ENCODE assay signal across 1 cellular context in the genomic region with DNA sequence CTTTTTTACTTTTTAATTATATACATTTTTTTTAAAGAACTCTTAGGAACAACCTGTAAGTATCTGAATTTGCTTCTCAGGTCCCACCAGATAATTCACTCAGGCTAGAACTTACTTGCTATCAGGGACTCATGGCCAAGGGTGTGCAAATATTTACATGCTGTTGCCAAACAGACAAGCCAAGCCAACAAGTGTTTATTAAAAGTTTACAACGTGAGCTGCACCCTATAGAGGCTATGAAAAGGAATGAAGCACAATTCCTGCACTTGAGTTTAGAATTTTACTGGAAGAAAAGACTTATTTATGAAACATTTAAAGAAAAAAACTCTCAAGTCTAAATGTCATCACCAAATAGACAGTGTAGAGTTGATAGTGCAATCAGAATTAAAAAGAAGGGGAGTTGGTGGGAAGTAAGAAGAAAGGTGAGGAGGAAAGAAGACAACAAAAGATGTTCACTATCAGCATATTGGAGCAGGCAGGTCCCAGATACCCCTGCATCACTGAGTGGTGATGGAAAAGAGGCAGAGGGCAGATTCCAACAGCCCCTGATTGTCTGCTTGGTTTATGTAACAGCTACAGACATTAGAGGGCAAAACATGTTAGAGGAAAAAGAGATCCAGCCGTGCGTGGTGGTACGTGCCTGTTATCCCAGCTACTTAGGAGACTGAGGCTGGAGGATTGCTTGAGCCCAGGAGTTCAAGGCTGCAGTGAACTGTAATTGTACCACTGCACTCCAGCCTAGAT.
TF ChIP-seq lines count a peak whose summit lies in the region.

No MANE protein-coding gene starts in this region.

TF ChIP-seq in A549, 52 proteins besides CTCF, POLR2A, EP300 and RAD21 (continued from another document):
- TF ChIP-seq, protein P1, sequence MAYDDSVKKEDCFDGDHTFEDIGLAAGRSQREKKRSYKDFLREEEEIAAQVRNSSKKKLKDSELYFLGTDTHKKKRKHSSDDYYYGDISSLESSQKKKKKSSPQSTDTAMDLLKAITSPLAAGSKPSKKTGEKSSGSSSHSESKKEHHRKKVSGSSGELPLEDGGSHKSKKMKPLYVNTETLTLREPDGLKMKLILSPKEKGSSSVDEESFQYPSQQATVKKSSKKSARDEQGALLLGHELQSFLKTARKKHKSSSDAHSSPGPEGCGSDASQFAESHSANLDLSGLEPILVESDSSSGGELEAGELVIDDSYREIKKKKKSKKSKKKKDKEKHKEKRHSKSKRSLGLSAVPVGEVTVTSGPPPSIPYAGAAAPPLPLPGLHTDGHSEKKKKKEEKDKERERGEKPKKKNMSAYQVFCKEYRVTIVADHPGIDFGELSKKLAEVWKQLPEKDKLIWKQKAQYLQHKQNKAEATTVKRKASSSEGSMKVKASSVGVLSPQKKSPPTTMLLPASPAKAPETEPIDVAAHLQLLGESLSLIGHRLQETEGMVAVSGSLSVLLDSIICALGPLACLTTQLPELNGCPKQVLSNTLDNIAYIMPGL (CRISPR knock-in tag; IDR thresholded peaks at IDR 0.05; ENCODE audit: borderline replicate concordance), result no peak
